18 cellular contexts compared by ENCODE assay signal in genomic region chr1:232911027-232911599, GRCh38.
"Had no signal": no experiment of that assay in that cellular context is flagged by ENCODE, and none has a peak within 500 bp of the region (broad histone marks: within the 10 kb centered on the region; RNA-seq: fewer than 3 reads in every experiment).

No MANE protein-coding gene starts in this region.

- H3K27me3 ChIP-seq: adrenal gland, breast epithelium, right atrium auricular region, suprapubic skin, transverse colon, vagina had no signal

- H3K27ac Mint-ChIP-seq: activated B cell treated with CpG ODN at 0.5 μM for 24 hours; activated CD4-positive, alpha-beta T cell treated with anti-CD3 and anti-CD28 coated beads, Interleukin-2, amount 10 ng/mL, durations not matched to agents 7 days and 5 days; immature natural killer cell; progenitor cell of endocrine pancreas had no signal

- H3K4me1 Mint-ChIP-seq: activated B cell treated with CpG ODN at 0.5 μM for 24 hours had no signal

- H3K4me3 Mint-ChIP-seq: activated B cell treated with CpG ODN at 0.5 μM for 24 hours; activated CD4-positive, alpha-beta T cell treated with anti-CD3 and anti-CD28 coated beads, Interleukin-2, amount 10 ng/mL, durations not matched to agents 7 days and 5 days; stimulated activated naive CD8-positive, alpha-beta T cell treated with anti-CD3 and anti-CD28 coated beads, Interleukin-15, Interleukin-2, amounts not matched to agents 100 ng/mL and 50 ng/mL, for 24 hours had no signal

- H3K36me3 Mint-ChIP-seq: immature natural killer cell had no signal

- DNase-seq: activated B cell treated with CpG ODN at 0.5 μM for 24 hours; activated CD4-positive, alpha-beta T cell treated with anti-CD3 and anti-CD28 coated beads, Interleukin-2, amount 10 ng/mL, durations not matched to agents 7 days and 5 days; activated naive CD4-positive, alpha-beta T cell treated with anti-CD3 and anti-CD28 coated beads, Interleukin-2, amount 50 U/mL, for 16 hours; activated T-cell treated with anti-CD3 and anti-CD28 coated beads for 4 hours; adrenal gland; hypothalamus; immature natural killer cell; kidney glomerular epithelial cell; left ventricle myocardium superior; stimulated activated CD4-positive, alpha-beta T cell treated with anti-CD3 and anti-CD28 coated beads, Interleukin-2, amount 100 ng/mL, for 24 hours; transverse colon had no signal

- H3K27me3 Mint-ChIP-seq: activated CD4-positive, alpha-beta T cell treated with anti-CD3 and anti-CD28 coated beads, Interleukin-2, amount 10 ng/mL, durations not matched to agents 7 days and 5 days; stimulated activated naive CD8-positive, alpha-beta T cell treated with anti-CD3 and anti-CD28 coated beads, Interleukin-15, Interleukin-2, amounts not matched to agents 100 ng/mL and 50 ng/mL, for 24 hours had no signal

- H3K9me3 Mint-ChIP-seq: activated B cell treated with CpG ODN at 0.5 μM for 24 hours; immature natural killer cell; stimulated activated naive CD8-positive, alpha-beta T cell treated with anti-CD3 and anti-CD28 coated beads, Interleukin-15, Interleukin-2, amounts not matched to agents 100 ng/mL and 50 ng/mL, for 24 hours had no signal

- ATAC-seq: left ventricle myocardium superior had no signal

- H3K36me3 ChIP-seq: adrenal gland, breast epithelium, right atrium auricular region, suprapubic skin, transverse colon, vagina had no signal

- H3K4me3 ChIP-seq: adrenal gland, breast epithelium, coronary artery, right atrium auricular region, suprapubic skin, transverse colon, vagina had no signal
